Comparison of ENCODE assay signal across 1 cellular context in the genomic region with DNA sequence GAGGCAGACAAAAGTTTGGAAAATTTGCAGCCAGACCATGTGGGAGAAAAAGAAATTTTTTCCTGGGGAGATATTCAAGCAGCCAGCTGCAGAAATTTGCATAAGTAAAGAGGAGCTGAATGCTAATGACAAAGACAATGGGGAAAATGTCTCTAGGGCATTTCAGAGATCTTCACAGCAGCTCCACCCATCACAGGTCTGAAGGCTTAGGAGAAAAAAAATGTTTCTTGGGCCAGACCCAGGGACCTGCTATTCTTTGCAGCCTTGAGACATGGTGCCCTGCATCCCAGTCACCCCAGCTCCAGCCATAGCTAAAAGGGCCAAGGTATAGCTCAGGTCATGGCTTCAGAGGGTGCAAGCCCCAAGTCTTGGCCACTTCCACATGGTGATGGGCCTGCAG.
TF ChIP-seq lines count a peak whose summit lies in the region.

No MANE protein-coding gene starts in this region.

TF ChIP-seq in GM23338, 12 proteins besides CTCF, POLR2A, EP300 and RAD21 (continued from another document):
- TF ChIP-seq, protein P1, sequence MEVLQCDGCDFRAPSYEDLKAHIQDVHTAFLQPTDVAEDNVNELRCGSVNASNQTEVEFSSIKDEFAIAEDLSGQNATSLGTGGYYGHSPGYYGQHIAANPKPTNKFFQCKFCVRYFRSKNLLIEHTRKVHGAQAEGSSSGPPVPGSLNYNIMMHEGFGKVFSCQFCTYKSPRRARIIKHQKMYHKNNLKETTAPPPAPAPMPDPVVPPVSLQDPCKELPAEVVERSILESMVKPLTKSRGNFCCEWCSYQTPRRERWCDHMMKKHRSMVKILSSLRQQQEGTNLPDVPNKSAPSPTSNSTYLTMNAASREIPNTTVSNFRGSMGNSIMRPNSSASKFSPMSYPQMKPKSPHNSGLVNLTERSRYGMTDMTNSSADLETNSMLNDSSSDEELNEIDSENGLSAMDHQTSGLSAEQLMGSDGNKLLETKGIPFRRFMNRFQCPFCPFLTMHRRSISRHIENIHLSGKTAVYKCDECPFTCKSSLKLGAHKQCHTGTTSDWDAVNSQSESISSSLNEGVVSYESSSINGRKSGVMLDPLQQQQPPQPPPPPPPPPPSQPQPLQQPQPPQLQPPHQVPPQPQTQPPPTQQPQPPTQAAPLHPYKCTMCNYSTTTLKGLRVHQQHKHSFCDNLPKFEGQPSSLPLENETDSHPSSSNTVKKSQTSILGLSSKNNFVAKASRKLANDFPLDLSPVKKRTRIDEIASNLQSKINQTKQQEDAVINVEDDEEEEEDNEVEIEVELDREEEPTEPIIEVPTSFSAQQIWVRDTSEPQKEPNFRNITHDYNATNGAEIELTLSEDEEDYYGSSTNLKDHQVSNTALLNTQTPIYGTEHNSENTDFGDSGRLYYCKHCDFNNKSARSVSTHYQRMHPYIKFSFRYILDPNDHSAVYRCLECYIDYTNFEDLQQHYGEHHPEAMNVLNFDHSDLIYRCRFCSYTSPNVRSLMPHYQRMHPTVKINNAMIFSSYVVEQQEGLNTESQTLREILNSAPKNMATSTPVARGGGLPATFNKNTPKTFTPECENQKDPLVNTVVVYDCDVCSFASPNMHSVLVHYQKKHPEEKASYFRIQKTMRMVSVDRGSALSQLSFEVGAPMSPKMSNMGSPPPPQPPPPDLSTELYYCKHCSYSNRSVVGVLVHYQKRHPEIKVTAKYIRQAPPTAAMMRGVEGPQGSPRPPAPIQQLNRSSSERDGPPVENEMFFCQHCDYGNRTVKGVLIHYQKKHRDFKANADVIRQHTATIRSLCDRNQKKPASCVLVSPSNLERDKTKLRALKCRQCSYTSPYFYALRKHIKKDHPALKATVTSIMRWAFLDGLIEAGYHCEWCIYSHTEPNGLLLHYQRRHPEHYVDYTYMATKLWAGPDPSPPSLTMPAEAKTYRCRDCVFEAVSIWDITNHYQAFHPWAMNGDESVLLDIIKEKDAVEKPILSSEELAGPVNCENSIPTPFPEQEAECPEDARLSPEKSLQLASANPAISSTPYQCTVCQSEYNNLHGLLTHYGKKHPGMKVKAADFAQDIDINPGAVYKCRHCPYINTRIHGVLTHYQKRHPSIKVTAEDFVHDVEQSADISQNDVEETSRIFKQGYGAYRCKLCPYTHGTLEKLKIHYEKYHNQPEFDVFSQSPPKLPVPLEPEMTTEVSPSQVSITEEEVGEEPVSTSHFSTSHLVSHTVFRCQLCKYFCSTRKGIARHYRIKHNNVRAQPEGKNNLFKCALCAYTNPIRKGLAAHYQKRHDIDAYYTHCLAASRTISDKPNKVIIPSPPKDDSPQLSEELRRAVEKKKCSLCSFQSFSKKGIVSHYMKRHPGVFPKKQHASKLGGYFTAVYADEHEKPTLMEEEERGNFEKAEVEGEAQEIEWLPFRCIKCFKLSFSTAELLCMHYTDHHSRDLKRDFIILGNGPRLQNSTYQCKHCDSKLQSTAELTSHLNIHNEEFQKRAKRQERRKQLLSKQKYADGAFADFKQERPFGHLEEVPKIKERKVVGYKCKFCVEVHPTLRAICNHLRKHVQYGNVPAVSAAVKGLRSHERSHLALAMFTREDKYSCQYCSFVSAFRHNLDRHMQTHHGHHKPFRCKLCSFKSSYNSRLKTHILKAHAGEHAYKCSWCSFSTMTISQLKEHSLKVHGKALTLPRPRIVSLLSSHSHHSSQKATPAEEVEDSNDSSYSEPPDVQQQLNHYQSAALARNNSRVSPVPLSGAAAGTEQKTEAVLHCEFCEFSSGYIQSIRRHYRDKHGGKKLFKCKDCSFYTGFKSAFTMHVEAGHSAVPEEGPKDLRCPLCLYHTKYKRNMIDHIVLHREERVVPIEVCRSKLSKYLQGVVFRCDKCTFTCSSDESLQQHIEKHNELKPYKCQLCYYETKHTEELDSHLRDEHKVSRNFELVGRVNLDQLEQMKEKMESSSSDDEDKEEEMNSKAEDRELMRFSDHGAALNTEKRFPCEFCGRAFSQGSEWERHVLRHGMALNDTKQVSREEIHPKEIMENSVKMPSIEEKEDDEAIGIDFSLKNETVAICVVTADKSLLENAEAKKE (CRISPR knock-in tag; IDR thresholded peaks at IDR 0.05) = peak; percentile 54; the same call in 1 of the 2 replicates
